In the genomic region with DNA sequence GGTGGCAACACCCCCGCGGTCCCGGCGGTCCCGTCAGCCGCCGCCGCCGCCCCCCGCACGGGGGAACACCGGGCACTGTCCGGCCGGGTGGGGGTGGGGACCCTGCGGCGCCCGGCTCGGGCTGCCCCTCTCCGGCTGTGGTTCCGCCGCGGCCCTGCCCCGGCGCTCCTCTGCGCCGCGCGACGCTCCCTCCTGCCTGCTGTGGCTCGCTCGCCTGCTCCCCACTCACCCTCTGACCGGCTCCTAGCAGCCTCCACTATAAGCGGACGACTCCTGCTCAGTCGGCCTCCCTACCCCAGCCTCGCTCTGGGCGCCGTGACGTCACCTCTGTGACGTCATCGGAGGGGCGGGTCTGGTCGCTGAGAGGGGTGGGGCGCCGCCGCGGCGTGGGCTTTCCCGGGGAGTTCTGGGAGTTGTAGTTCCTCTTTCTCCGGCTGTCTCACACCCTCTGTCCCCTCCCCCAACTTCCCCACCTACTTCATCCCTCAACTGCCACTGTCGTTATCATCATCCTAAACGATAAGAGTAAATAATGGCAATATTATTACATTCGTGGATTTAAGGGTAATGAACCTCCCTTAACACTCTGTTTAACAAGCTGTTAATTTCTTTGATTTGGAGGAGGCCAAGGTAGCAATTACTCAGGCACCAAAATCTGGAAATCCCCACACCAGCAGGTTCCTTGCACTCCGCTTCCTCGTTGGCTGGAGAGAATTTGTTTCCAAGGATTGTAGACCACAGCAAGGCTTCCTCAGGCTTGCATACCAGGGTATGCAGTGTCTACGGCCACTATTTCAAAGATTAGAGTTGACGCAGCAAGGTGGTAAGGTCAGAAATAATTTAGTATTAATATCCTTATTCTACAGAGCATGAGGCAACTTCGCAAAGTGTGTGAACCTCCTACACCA, we compare ENCODE assay signal across 1 cellular context.
TF ChIP-seq lines count a peak whose summit lies in the region.

A gene (minus strand): TSS at position 308 of the 908 bp plus-strand sequence. CDS start 405 bp downstream, outside the sequence.

TF ChIP-seq in HEK293, 187 proteins besides CTCF, POLR2A, EP300 and RAD21 (continued from another document and continues in another):
- TF ChIP-seq GLI4 (tag by site-specific recombination; IDR thresholded peaks at IDR 0.05) (no peak), ZNF433 (tag by site-specific recombination; IDR thresholded peaks at IDR 0.05; ENCODE audit: low read depth) (no peak), SP7 (tag by site-specific recombination; IDR thresholded peaks at IDR 0.05) (peak; percentile 77), ZNF114 (tag by site-specific recombination; IDR thresholded peaks at IDR 0.05) (no peak), ZNF140 (tag by site-specific recombination; IDR thresholded peaks at IDR 0.05) (no peak), ZNF175 (tag by site-specific recombination; IDR thresholded peaks at IDR 0.05) (no peak), ZNF335 (tag by site-specific recombination; conservative IDR thresholded peaks at IDR 0.05) (peak; percentile 81), ZNF248 (tag by site-specific recombination; IDR thresholded peaks at IDR 0.05) (no peak), ZNF223 (tag by site-specific recombination; IDR thresholded peaks at IDR 0.05) (no peak), MEIS1 (CRISPR knock-in tag; IDR thresholded peaks at IDR 0.05; ENCODE audit: borderline replicate concordance) (no peak), TCF7L2 (IDR thresholded peaks at IDR 0.05; ENCODE audit: borderline replicate concordance, low read depth, low read length) (no peak), ZNF530 (tag by site-specific recombination; IDR thresholded peaks at IDR 0.05; ENCODE audit: low read depth) (no peak), ZNF404 (tag by site-specific recombination; IDR thresholded peaks at IDR 0.05) (no peak), ZNF324 (tag by site-specific recombination; IDR thresholded peaks at IDR 0.05) (peak; percentile 92), GLIS1 (tag by site-specific recombination; IDR thresholded peaks at IDR 0.05) (peak; percentile 17; the same call in 1 of the 2 replicates), EGR2 (tag by site-specific recombination; IDR thresholded peaks at IDR 0.05; ENCODE audit: low read depth) (no peak; the same call in none of the 2 replicates), ZBTB48 (tag by site-specific recombination; IDR thresholded peaks at IDR 0.05) (peak; percentile 48), ZNF501 (tag by site-specific recombination; IDR thresholded peaks at IDR 0.05) (peak; percentile 46), ZNF623 (tag by site-specific recombination; IDR thresholded peaks at IDR 0.05) (no peak), ZBTB8A (tag by site-specific recombination; IDR thresholded peaks at IDR 0.05) (peak; percentile 87), ZNF391 (tag by site-specific recombination; IDR thresholded peaks at IDR 0.05; ENCODE audit: borderline replicate concordance, low read depth) (peak; percentile 86; the same call in 1 of the 2 replicates), SETDB1 (IDR thresholded peaks at IDR 0.05; ENCODE audit: insufficient read length, low read length) (no peak), ZNF23 (tag by site-specific recombination; IDR thresholded peaks at IDR 0.05; ENCODE audit: borderline replicate concordance) (no peak), ZNF10 (tag by site-specific recombination; IDR thresholded peaks at IDR 0.05) (peak; percentile 47; the same call in 1 of the 2 replicates), KLF7 (tag by site-specific recombination; IDR thresholded peaks at IDR 0.05; ENCODE audit: borderline replicate concordance) (peak; percentile 79; the same call in 1 of the 2 replicates), ZNF791 (tag by site-specific recombination; IDR thresholded peaks at IDR 0.05) (no peak), OVOL3 (tag by site-specific recombination; IDR thresholded peaks at IDR 0.05) (no peak), MZF1 (tag by site-specific recombination; IDR thresholded peaks at IDR 0.05; ENCODE audit: borderline replicate concordance) (peak; percentile 92), KLF1 (tag by site-specific recombination; IDR thresholded peaks at IDR 0.05) (peak; percentile 94)
- TF ChIP-seq, protein P1, sequence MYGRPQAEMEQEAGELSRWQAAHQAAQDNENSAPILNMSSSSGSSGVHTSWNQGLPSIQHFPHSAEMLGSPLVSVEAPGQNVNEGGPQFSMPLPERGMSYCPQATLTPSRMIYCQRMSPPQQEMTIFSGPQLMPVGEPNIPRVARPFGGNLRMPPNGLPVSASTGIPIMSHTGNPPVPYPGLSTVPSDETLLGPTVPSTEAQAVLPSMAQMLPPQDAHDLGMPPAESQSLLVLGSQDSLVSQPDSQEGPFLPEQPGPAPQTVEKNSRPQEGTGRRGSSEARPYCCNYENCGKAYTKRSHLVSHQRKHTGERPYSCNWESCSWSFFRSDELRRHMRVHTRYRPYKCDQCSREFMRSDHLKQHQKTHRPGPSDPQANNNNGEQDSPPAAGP (tag by site-specific recombination; IDR thresholded peaks at IDR 0.05) = peak; percentile 93
- TF ChIP-seq, protein P2, sequence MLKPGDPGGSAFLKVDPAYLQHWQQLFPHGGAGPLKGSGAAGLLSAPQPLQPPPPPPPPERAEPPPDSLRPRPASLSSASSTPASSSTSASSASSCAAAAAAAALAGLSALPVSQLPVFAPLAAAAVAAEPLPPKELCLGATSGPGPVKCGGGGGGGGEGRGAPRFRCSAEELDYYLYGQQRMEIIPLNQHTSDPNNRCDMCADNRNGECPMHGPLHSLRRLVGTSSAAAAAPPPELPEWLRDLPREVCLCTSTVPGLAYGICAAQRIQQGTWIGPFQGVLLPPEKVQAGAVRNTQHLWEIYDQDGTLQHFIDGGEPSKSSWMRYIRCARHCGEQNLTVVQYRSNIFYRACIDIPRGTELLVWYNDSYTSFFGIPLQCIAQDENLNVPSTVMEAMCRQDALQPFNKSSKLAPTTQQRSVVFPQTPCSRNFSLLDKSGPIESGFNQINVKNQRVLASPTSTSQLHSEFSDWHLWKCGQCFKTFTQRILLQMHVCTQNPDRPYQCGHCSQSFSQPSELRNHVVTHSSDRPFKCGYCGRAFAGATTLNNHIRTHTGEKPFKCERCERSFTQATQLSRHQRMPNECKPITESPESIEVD (tag by site-specific recombination; IDR thresholded peaks at IDR 0.05) = no peak
- TF ChIP-seq, protein P3, sequence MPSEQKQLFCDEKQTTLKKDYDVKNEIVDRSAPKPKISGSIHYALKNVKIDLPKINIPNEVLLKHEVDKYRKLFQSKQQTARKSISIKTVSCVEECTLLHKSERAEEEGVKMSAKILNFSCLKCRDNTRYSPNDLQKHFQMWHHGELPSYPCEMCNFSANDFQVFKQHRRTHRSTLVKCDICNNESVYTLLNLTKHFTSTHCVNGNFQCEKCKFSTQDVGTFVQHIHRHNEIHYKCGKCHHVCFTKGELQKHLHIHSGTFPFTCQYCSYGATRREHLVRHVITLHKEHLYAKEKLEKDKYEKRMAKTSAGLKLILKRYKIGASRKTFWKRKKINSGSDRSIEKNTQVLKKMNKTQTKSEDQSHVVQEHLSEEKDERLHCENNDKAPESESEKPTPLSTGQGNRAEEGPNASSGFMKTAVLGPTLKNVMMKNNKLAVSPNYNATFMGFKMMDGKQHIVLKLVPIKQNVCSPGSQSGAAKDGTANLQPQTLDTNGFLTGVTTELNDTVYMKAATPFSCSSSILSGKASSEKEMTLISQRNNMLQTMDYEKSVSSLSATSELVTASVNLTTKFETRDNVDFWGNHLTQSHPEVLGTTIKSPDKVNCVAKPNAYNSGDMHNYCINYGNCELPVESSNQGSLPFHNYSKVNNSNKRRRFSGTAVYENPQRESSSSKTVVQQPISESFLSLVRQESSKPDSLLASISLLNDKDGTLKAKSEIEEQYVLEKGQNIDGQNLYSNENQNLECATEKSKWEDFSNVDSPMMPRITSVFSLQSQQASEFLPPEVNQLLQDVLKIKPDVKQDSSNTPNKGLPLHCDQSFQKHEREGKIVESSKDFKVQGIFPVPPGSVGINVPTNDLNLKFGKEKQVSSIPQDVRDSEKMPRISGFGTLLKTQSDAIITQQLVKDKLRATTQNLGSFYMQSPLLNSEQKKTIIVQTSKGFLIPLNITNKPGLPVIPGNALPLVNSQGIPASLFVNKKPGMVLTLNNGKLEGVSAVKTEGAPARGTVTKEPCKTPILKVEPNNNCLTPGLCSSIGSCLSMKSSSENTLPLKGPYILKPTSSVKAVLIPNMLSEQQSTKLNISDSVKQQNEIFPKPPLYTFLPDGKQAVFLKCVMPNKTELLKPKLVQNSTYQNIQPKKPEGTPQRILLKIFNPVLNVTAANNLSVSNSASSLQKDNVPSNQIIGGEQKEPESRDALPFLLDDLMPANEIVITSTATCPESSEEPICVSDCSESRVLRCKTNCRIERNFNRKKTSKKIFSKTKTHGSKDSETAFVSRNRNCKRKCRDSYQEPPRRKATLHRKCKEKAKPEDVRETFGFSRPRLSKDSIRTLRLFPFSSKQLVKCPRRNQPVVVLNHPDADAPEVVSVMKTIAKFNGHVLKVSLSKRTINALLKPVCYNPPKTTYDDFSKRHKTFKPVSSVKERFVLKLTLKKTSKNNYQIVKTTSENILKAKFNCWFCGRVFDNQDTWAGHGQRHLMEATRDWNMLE (tag by site-specific recombination; conservative IDR thresholded peaks at IDR 0.05; ENCODE audit: low read depth) = no peak
- TF ChIP-seq, protein P4, sequence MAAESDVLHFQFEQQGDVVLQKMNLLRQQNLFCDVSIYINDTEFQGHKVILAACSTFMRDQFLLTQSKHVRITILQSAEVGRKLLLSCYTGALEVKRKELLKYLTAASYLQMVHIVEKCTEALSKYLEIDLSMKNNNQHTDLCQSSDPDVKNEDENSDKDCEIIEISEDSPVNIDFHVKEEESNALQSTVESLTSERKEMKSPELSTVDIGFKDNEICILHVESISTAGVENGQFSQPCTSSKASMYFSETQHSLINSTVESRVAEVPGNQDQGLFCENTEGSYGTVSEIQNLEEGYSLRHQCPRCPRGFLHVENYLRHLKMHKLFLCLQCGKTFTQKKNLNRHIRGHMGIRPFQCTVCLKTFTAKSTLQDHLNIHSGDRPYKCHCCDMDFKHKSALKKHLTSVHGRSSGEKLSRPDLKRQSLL (tag by site-specific recombination; IDR thresholded peaks at IDR 0.05) = peak; percentile 89
- TF ChIP-seq, protein P5, sequence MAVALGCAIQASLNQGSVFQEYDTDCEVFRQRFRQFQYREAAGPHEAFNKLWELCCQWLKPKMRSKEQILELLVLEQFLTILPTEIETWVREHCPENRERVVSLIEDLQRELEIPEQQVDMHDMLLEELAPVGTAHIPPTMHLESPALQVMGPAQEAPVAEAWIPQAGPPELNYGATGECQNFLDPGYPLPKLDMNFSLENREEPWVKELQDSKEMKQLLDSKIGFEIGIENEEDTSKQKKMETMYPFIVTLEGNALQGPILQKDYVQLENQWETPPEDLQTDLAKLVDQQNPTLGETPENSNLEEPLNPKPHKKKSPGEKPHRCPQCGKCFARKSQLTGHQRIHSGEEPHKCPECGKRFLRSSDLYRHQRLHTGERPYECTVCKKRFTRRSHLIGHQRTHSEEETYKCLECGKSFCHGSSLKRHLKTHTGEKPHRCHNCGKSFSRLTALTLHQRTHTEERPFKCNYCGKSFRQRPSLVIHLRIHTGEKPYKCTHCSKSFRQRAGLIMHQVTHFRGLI (tag by site-specific recombination; IDR thresholded peaks at IDR 0.05) = peak; percentile 36; the same call in 1 of the 2 replicates
- TF ChIP-seq, protein P6, sequence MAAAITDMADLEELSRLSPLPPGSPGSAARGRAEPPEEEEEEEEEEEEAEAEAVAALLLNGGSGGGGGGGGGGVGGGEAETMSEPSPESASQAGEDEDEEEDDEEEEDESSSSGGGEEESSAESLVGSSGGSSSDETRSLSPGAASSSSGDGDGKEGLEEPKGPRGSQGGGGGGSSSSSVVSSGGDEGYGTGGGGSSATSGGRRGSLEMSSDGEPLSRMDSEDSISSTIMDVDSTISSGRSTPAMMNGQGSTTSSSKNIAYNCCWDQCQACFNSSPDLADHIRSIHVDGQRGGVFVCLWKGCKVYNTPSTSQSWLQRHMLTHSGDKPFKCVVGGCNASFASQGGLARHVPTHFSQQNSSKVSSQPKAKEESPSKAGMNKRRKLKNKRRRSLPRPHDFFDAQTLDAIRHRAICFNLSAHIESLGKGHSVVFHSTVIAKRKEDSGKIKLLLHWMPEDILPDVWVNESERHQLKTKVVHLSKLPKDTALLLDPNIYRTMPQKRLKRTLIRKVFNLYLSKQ (tag by site-specific recombination; IDR thresholded peaks at IDR 0.05; ENCODE audit: borderline replicate concordance) = no peak
- TF ChIP-seq, protein P7, sequence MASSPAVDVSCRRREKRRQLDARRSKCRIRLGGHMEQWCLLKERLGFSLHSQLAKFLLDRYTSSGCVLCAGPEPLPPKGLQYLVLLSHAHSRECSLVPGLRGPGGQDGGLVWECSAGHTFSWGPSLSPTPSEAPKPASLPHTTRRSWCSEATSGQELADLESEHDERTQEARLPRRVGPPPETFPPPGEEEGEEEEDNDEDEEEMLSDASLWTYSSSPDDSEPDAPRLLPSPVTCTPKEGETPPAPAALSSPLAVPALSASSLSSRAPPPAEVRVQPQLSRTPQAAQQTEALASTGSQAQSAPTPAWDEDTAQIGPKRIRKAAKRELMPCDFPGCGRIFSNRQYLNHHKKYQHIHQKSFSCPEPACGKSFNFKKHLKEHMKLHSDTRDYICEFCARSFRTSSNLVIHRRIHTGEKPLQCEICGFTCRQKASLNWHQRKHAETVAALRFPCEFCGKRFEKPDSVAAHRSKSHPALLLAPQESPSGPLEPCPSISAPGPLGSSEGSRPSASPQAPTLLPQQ (tag by site-specific recombination; IDR thresholded peaks at IDR 0.05) = peak; percentile 85
- TF ChIP-seq, protein P8, sequence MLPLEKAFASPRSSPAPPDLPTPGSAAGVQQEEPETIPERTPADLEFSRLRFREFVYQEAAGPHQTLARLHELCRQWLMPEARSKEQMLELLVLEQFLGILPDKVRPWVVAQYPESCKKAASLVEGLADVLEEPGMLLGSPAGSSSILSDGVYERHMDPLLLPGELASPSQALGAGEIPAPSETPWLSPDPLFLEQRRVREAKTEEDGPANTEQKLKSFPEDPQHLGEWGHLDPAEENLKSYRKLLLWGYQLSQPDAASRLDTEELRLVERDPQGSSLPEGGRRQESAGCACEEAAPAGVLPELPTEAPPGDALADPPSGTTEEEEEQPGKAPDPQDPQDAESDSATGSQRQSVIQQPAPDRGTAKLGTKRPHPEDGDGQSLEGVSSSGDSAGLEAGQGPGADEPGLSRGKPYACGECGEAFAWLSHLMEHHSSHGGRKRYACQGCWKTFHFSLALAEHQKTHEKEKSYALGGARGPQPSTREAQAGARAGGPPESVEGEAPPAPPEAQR (tag by site-specific recombination; IDR thresholded peaks at IDR 0.05) = peak; percentile 74; the same call in 1 of the 2 replicates
- TF ChIP-seq, protein P9, sequence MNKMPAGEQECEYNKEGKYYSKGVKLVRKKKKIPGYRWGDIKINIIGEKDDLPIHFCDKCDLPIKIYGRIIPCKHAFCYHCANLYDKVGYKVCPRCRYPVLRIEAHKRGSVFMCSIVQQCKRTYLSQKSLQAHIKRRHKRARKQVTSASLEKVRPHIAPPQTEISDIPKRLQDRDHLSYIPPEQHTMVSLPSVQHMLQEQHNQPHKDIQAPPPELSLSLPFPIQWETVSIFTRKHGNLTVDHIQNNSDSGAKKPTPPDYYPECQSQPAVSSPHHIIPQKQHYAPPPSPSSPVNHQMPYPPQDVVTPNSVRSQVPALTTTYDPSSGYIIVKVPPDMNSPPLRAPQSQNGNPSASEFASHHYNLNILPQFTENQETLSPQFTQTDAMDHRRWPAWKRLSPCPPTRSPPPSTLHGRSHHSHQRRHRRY (tag by site-specific recombination; IDR thresholded peaks at IDR 0.05) = no peak
